1 cellular context compared by ENCODE assay signal in the genomic region with DNA sequence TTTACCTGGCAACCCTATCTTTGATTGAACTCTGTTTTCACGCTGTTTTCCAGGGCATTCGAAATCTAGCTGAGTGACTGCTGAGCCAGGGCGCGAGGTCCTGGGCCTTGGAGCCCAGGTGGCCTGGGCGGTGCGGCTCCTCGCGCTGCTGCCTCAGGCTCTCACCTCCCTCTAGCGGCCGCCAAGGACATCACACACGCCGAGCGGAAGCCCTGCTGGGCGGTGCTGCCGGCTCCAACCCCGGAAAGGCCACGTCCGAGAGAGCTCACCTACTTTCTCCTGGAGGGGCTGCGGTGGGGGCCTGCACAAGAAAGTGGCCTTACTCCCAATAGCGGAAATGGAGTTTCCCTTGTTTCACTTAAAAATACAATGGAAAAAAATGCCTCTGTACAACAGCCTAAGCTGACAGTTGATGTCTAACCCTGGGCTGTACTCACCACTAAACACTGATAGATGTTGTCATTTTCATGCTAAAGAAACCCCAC.
A peak's percentile ranks its signal among the peaks of the same experiment; 100 is the strongest.
TF ChIP-seq lines count a peak whose summit lies in the region.

No MANE protein-coding gene starts in this region.

TF ChIP-seq in HepG2, 621 proteins besides CTCF, POLR2A, EP300 and RAD21 (continued from another document and continues in another):
- TF ChIP-seq, protein P1, sequence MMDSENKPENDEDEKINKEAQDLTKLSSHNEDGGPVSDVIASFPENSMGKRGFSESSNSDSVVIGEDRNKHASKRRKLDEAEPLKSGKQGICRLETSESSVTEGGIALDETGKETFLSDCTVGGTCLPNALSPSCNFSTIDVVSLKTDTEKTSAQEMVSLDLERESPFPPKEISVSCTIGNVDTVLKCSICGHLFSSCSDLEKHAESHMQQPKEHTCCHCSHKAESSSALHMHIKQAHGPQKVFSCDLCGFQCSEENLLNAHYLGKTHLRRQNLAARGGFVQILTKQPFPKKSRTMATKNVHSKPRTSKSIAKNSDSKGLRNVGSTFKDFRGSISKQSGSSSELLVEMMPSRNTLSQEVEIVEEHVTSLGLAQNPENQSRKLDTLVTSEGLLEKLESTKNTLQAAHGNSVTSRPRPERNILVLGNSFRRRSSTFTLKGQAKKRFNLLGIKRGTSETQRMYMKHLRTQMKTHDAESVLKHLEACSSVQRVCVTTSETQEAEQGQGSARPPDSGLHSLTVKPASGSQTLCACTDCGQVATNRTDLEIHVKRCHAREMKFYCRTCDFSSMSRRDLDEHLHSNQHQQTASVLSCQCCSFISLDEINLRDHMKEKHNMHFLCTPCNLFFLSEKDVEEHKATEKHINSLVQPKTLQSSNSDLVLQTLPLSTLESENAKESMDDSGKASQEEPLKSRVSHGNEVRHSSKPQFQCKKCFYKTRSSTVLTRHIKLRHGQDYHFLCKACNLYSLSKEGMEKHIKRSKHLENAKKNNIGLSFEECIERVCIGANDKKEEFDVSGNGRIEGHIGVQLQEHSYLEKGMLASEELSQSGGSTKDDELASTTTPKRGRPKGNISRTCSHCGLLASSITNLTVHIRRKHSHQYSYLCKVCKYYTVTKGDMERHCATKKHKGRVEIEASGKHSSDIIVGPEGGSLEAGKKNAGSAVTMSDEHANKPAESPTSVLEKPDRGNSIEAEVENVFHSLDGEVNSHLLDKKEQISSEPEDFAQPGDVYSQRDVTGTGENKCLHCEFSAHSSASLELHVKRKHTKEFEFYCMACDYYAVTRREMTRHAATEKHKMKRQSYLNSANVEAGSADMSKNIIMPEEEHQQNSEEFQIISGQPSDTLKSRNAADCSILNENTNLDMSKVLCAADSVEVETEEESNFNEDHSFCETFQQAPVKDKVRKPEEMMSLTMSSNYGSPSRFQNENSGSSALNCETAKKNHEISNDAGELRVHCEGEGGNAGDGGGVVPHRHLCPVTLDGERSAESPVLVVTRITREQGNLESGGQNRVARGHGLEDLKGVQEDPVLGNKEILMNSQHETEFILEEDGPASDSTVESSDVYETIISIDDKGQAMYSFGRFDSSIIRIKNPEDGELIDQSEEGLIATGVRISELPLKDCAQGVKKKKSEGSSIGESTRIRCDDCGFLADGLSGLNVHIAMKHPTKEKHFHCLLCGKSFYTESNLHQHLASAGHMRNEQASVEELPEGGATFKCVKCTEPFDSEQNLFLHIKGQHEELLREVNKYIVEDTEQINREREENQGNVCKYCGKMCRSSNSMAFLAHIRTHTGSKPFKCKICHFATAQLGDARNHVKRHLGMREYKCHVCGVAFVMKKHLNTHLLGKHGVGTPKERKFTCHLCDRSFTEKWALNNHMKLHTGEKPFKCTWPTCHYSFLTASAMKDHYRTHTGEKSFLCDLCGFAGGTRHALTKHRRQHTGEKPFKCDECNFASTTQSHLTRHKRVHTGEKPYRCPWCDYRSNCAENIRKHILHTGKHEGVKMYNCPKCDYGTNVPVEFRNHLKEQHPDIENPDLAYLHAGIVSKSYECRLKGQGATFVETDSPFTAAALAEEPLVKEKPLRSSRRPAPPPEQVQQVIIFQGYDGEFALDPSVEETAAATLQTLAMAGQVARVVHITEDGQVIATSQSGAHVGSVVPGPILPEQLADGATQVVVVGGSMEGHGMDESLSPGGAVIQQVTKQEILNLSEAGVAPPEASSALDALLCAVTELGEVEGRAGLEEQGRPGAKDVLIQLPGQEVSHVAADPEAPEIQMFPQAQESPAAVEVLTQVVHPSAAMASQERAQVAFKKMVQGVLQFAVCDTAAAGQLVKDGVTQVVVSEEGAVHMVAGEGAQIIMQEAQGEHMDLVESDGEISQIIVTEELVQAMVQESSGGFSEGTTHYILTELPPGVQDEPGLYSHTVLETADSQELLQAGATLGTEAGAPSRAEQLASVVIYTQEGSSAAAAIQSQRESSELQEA (CRISPR knock-in tag; IDR thresholded peaks at IDR 0.05; ENCODE audit: not compliant biosample characterization), result no peak
- TF ChIP-seq, protein P2, sequence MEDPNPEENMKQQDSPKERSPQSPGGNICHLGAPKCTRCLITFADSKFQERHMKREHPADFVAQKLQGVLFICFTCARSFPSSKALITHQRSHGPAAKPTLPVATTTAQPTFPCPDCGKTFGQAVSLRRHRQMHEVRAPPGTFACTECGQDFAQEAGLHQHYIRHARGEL (CRISPR knock-in tag; IDR thresholded peaks at IDR 0.05), result no peak
- TF ChIP-seq ZNF547 (CRISPR knock-in tag; IDR thresholded peaks at IDR 0.05) (no peak; the same call in 1 of the 2 replicates), ZNF589 (CRISPR knock-in tag; conservative IDR thresholded peaks at IDR 0.05) (no peak), MTA1 (CRISPR knock-in tag; IDR thresholded peaks at IDR 0.05; ENCODE audit: borderline replicate concordance) (0 out of 2 replicates have a peak, but pooled peaks have one; percentile 31), BCL6 (CRISPR knock-in tag; IDR thresholded peaks at IDR 0.05) (peak; percentile 22; the same call in 1 of the 2 replicates), MAZ (IDR thresholded peaks at IDR 0.05; ENCODE audit: borderline replicate concordance, low read depth, low read length) (no peak), MAZ (CRISPR knock-in tag; IDR thresholded peaks at IDR 0.05; ENCODE audit: low read depth) (peak; percentile 36; the same call in 1 of the 2 replicates), ZNF282 (IDR thresholded peaks at IDR 0.05; ENCODE audit: partially characterized antibody) (no peak), ZNF180 (CRISPR knock-in tag; IDR thresholded peaks at IDR 0.05; ENCODE audit: borderline replicate concordance, low read depth) (no peak), ZNF678 (CRISPR knock-in tag; IDR thresholded peaks at IDR 0.05) (no peak), MAFG (CRISPR knock-in tag; IDR thresholded peaks at IDR 0.05) (no peak), ZNF569 (CRISPR knock-in tag; IDR thresholded peaks at IDR 0.05; ENCODE audit: borderline replicate concordance) (no peak), NFKB2 (CRISPR knock-in tag; IDR thresholded peaks at IDR 0.05; ENCODE audit: borderline replicate concordance) (peak; percentile 86; the same call in 1 of the 2 replicates), PHF20 (CRISPR knock-in tag; IDR thresholded peaks at IDR 0.05) (peak; percentile 51), ZMAT3 (CRISPR knock-in tag; conservative IDR thresholded peaks at IDR 0.05) (no peak), TAF1 (CRISPR knock-in tag; IDR thresholded peaks at IDR 0.05) (no peak), TARDBP (CRISPR knock-in tag; IDR thresholded peaks at IDR 0.05) (peak; percentile 65; the same call in 1 of the 2 replicates), REL (CRISPR knock-in tag; conservative IDR thresholded peaks at IDR 0.05) (no peak), ETV6 (CRISPR knock-in tag; conservative IDR thresholded peaks at IDR 0.05) (no peak), CBX1 (IDR thresholded peaks at IDR 0.05; ENCODE audit: low read depth) (no peak), NFIB (CRISPR knock-in tag; IDR thresholded peaks at IDR 0.05; ENCODE audit: borderline replicate concordance) (no peak), MTA3 (CRISPR knock-in tag; IDR thresholded peaks at IDR 0.05) (no peak), SMAD3 (CRISPR knock-in tag; IDR thresholded peaks at IDR 0.05) (no peak), NCOA2 (CRISPR knock-in tag; IDR thresholded peaks at IDR 0.05) (no peak), ZBTB38 (CRISPR knock-in tag; IDR thresholded peaks at IDR 0.05) (0 out of 2 replicates have a peak, but pooled peaks have one; percentile 34), TEAD2 (CRISPR knock-in tag; IDR thresholded peaks at IDR 0.05) (no peak), MYC (CRISPR knock-in tag; IDR thresholded peaks at IDR 0.05; ENCODE audit: borderline replicate concordance) (peak; percentile 81; the same call in 1 of the 2 replicates), ZNF543 (CRISPR knock-in tag; IDR thresholded peaks at IDR 0.05) (peak; percentile 42; the same call in 1 of the 2 replicates), ZNF567 (CRISPR knock-in tag; IDR thresholded peaks at IDR 0.05; ENCODE audit: borderline replicate concordance) (no peak), BORCS8-MEF2B (CRISPR knock-in tag; IDR thresholded peaks at IDR 0.05) (peak; percentile 66; the same call in 1 of the 2 replicates), SMAD9 (CRISPR knock-in tag; IDR thresholded peaks at IDR 0.05) (no peak), ZBTB42 (CRISPR knock-in tag; IDR thresholded peaks at IDR 0.05) (no peak), RELA (CRISPR knock-in tag; IDR thresholded peaks at IDR 0.05) (no peak), YEATS2 (CRISPR knock-in tag; IDR thresholded peaks at IDR 0.05; ENCODE audit: borderline replicate concordance) (peak; percentile 40; the same call in 1 of the 2 replicates), SAFB2 (CRISPR knock-in tag; IDR thresholded peaks at IDR 0.05; ENCODE audit: borderline replicate concordance, low read depth) (peak; percentile 29; the same call in 1 of the 2 replicates), TBP (CRISPR knock-in tag; IDR thresholded peaks at IDR 0.05) (no peak), RFXAP (CRISPR knock-in tag; IDR thresholded peaks at IDR 0.05; ENCODE audit: borderline replicate concordance) (peak; percentile 63; the same call in 1 of the 2 replicates), ZNF891 (CRISPR knock-in tag; IDR thresholded peaks at IDR 0.05) (no peak)
- TF ChIP-seq, protein P3, sequence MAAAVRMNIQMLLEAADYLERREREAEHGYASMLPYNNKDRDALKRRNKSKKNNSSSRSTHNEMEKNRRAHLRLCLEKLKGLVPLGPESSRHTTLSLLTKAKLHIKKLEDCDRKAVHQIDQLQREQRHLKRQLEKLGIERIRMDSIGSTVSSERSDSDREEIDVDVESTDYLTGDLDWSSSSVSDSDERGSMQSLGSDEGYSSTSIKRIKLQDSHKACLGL (CRISPR knock-in tag; IDR thresholded peaks at IDR 0.05), result no peak; the same call in 1 of the 2 replicates
- TF ChIP-seq, protein P4, sequence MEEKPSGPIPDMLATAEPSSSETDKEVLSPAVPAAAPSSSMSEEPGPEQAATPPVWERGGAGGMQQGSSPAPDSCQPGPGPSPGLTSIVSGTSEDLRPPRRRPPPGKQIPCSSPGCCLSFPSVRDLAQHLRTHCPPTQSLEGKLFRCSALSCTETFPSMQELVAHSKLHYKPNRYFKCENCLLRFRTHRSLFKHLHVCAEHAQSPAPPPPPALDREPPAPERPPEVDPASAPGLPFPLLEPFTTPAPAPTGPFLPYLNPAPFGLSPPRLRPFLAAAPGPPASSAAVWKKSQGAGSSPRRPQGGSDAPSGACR (CRISPR knock-in tag; IDR thresholded peaks at IDR 0.05), result 0 out of 2 replicates have a peak, but pooled peaks have one; percentile 31
- TF ChIP-seq, protein P5, sequence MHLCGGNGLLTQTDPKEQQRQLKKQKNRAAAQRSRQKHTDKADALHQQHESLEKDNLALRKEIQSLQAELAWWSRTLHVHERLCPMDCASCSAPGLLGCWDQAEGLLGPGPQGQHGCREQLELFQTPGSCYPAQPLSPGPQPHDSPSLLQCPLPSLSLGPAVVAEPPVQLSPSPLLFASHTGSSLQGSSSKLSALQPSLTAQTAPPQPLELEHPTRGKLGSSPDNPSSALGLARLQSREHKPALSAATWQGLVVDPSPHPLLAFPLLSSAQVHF (CRISPR knock-in tag; IDR thresholded peaks at IDR 0.05), result no peak
- TF ChIP-seq, protein P6, sequence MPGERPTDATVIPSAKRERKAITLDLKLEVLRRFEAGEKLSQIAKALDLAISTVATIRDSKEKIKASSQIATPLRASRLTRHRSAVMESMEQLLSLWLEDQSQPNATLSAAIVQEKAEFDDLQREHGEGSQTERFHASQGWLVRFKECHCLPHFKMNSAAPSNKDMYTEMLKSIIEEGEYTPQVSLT (CRISPR knock-in tag; IDR thresholded peaks at IDR 0.05; ENCODE audit: borderline replicate concordance, low read depth), result no peak
- TF ChIP-seq, protein P7, sequence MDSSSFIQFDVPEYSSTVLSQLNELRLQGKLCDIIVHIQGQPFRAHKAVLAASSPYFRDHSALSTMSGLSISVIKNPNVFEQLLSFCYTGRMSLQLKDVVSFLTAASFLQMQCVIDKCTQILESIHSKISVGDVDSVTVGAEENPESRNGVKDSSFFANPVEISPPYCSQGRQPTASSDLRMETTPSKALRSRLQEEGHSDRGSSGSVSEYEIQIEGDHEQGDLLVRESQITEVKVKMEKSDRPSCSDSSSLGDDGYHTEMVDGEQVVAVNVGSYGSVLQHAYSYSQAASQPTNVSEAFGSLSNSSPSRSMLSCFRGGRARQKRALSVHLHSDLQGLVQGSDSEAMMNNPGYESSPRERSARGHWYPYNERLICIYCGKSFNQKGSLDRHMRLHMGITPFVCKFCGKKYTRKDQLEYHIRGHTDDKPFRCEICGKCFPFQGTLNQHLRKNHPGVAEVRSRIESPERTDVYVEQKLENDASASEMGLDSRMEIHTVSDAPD (CRISPR knock-in tag; IDR thresholded peaks at IDR 0.05), result no peak
- TF ChIP-seq, protein P8, sequence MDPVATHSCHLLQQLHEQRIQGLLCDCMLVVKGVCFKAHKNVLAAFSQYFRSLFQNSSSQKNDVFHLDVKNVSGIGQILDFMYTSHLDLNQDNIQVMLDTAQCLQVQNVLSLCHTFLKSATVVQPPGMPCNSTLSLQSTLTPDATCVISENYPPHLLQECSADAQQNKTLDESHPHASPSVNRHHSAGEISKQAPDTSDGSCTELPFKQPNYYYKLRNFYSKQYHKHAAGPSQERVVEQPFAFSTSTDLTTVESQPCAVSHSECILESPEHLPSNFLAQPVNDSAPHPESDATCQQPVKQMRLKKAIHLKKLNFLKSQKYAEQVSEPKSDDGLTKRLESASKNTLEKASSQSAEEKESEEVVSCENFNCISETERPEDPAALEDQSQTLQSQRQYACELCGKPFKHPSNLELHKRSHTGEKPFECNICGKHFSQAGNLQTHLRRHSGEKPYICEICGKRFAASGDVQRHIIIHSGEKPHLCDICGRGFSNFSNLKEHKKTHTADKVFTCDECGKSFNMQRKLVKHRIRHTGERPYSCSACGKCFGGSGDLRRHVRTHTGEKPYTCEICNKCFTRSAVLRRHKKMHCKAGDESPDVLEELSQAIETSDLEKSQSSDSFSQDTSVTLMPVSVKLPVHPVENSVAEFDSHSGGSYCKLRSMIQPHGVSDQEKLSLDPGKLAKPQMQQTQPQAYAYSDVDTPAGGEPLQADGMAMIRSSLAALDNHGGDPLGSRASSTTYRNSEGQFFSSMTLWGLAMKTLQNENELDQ (CRISPR knock-in tag; IDR thresholded peaks at IDR 0.05; ENCODE audit: borderline replicate concordance), result no peak
- TF ChIP-seq, protein P9, sequence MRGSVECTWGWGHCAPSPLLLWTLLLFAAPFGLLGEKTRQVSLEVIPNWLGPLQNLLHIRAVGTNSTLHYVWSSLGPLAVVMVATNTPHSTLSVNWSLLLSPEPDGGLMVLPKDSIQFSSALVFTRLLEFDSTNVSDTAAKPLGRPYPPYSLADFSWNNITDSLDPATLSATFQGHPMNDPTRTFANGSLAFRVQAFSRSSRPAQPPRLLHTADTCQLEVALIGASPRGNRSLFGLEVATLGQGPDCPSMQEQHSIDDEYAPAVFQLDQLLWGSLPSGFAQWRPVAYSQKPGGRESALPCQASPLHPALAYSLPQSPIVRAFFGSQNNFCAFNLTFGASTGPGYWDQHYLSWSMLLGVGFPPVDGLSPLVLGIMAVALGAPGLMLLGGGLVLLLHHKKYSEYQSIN (CRISPR knock-in tag; IDR thresholded peaks at IDR 0.05; ENCODE audit: borderline replicate concordance), result 0 out of 2 replicates have a peak, but pooled peaks have one; percentile 54
- TF ChIP-seq, protein P10, sequence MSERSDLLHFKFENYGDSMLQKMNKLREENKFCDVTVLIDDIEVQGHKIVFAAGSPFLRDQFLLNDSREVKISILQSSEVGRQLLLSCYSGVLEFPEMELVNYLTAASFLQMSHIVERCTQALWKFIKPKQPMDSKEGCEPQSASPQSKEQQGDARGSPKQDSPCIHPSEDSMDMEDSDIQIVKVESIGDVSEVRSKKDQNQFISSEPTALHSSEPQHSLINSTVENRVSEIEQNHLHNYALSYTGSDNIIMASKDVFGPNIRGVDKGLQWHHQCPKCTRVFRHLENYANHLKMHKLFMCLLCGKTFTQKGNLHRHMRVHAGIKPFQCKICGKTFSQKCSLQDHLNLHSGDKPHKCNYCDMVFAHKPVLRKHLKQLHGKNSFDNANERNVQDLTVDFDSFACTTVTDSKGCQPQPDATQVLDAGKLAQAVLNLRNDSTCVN (CRISPR knock-in tag; IDR thresholded peaks at IDR 0.05; ENCODE audit: borderline replicate concordance), result no peak
